Comparison of ENCODE assay signal across 9 cellular contexts in genomic region chr5:2017540-2018389, GRCh38.
DNase-seq lines count a peak whose midpoint lies in the region; ATAC-seq and TF ChIP-seq lines count a peak whose summit lies in the region.
"Had no signal": no experiment of that assay in that cellular context is flagged by ENCODE, and none has a peak within 500 bp of the region (broad histone marks: within the 10 kb centered on the region; RNA-seq: fewer than 3 reads in every experiment).

No MANE protein-coding gene starts in this region.

- no peaks in the 10 kb centered on the region for H3K36me3 Mint-ChIP-seq in glutamatergic neuron (ENCODE audit: unreplicated experiment)
- H3K36me3 Mint-ChIP-seq: brain had no signal

- DNase-seq in BJ (ENCODE audit: low read depth) (no peak), RWPE1 (ENCODE audit: low spot score) (no peak), glutamatergic neuron (no peak), kidney glomerular epithelial cell (lab: John Stamatoyannopoulos, UW) (no peak), left lobe of liver (ENCODE audit: low spot score) (no peak)

- peaks cover 6% of the 10 kb centered on the region for H3K4me1 Mint-ChIP-seq in glutamatergic neuron (ENCODE audit: low read depth, unreplicated experiment)

- H3K27ac Mint-ChIP-seq in glutamatergic neuron (ENCODE audit: unreplicated experiment) = no peak overlapping the region
- H3K27ac Mint-ChIP-seq: brain had no signal

- peak; percentile 49 for TF ChIP-seq CTCF in BJ (IDR thresholded peaks at IDR 0.05; ENCODE audit: insufficient read depth, low read depth, low read length)
- peak; percentile 23; the same call in 1 of the 2 replicates for TF ChIP-seq CTCF in RWPE1 (conservative IDR thresholded peaks at IDR 0.05; ENCODE audit: low read depth)
- peak; percentile 58 for TF ChIP-seq CTCF in glutamatergic neuron (IDR thresholded peaks at IDR 0.05; ENCODE audit: partially characterized antibody, unreplicated experiment)

- no peak overlapping the region for H3K4me3 ChIP-seq in BJ (ENCODE audit: low read depth, low read length)

- CTCF ChIA-PET in BJ (lab: Yijun Ruan, JAX) = interaction anchor here (1.2 kb wide), 1 partner anchor 255 kb away, joined by 6 read pairs; no protein-coding TSS in a partner anchor
- CTCF ChIA-PET in RWPE1 (lab: Yijun Ruan, JAX) = no interaction called here

- ATAC-seq in GM18867 (IDR thresholded peaks at IDR 0.05; ENCODE audit: unreplicated experiment) = peak; percentile 57
- ATAC-seq in HG03139 (IDR thresholded peaks at IDR 0.05; ENCODE audit: unreplicated experiment) = no peak
- ATAC-seq in GM18861 (IDR thresholded peaks at IDR 0.05; ENCODE audit: unreplicated experiment) = no peak
- no peak for ATAC-seq in left lobe of liver

- H3K4me3 Mint-ChIP-seq in glutamatergic neuron (ENCODE audit: unreplicated experiment) = no peak overlapping the region
- H3K4me3 Mint-ChIP-seq: brain had no signal

- H3K27me3 ChIP-seq in BJ (ENCODE audit: control insufficient read depth, insufficient read depth, low read length) = no peaks in the 10 kb centered on the region

- H3K36me3 ChIP-seq in BJ (ENCODE audit: control insufficient read depth, insufficient read depth, low read length) = no peaks in the 10 kb centered on the region

- H3K27me3 Mint-ChIP-seq in glutamatergic neuron (ENCODE audit: unreplicated experiment) = peaks cover 2% of the 10 kb centered on the region

- no peaks in the 10 kb centered on the region for H3K9me3 Mint-ChIP-seq in glutamatergic neuron (ENCODE audit: unreplicated experiment)

- POLR2A ChIA-PET in BJ (lab: Charles Lee) (no interaction called here), RWPE1 (lab: Yijun Ruan, JAX; ENCODE audit: low non-redundant PET) (no interaction called here)

- H3K27ac ChIP-seq in RWPE1 = no peak overlapping the region
